8 cellular contexts compared by ENCODE assay signal in the genomic region with DNA sequence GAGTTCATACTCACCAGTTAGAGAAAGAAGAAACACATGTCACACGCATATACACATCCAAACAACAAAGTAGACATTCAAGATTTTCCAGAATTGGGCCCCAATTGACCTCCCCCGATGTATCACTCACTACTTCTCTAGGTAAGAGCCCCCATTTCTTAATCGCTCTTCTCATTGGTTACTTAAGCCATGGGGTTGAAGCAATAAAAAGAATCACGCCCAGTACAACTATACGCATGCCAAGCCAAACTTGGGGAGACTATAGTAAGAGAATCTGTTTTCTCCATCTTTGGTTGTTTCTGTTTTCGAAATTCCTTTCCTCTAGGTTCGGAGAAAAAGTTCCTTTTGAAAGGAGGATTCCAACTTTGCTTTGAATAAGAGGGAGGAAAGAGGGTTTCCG. TPM values are rescaled to one million over a fixed set of nuclear protein-coding genes. Genes with fewer than 3 reads are reported as not detected.
A peak's percentile ranks its signal among the peaks of the same experiment; 100 is the strongest.
DNase-seq lines count a peak whose midpoint lies in the region; ATAC-seq and TF ChIP-seq lines count a peak whose summit lies in the region.

No MANE protein-coding gene starts in this region.

- H3K36me3 ChIP-seq in H7 (replicated peaks; ENCODE audit: control insufficient read depth, insufficient read depth, low read length) (peaks cover 7% of the 10 kb centered on the region; the same call in 1 of the 2 replicates), ovary (no peaks in the 10 kb centered on the region)

- no peak for TF ChIP-seq POLR2A in ovary (IDR thresholded peaks at IDR 0.05)

- CTCF ChIA-PET in AG04450 (lab: Charles Lee), result interaction anchor here (0.7 to 1.7 kb wide), 3 partner anchors 127 to 174 kb away, joined by 3 to 14 read pairs (median 3); no protein-coding TSS in a partner anchor

- H3K4me3 ChIP-seq in AG04450 (ENCODE audit: low read depth, low read length), result peak overlapping the region; percentile 94
- H3K4me3 ChIP-seq in H7 (ENCODE audit: insufficient read depth, low read depth, low read length), result peak overlapping the region; percentile 96
- peak overlapping the region; percentile 87 to 96 for H3K4me3 ChIP-seq in foreskin fibroblast (ENCODE audit: low read depth in 1 of 2, low read length in 2 of 2)
- H3K4me3 ChIP-seq in ovary, result peak overlapping the region; percentile 81

- H3K27me3 ChIP-seq in AG04450 (ENCODE audit: control insufficient read depth, insufficient read depth, low read length) (no peaks in the 10 kb centered on the region), H7 (ENCODE audit: control insufficient read depth, insufficient read depth, low read length) (peaks cover 1% of the 10 kb centered on the region; the same call in 1 of the 2 replicates), ovary (no peaks in the 10 kb centered on the region)

- peak overlapping the region; percentile 58 for H3K27ac ChIP-seq in AG04450 (ENCODE audit: low read depth, low read length)
- H3K27ac ChIP-seq in VCaP, result peak overlapping the region; percentile 91
- H3K27ac ChIP-seq in ovary, result peak overlapping the region; percentile 47 to 82

- TF ChIP-seq CTCF in AG04450 (IDR thresholded peaks at IDR 0.05; ENCODE audit: low read depth, low read length), result no peak
- no peak for TF ChIP-seq CTCF in VCaP (conservative IDR thresholded peaks at IDR 0.05)
- no peak for TF ChIP-seq CTCF in foreskin fibroblast (IDR thresholded peaks at IDR 0.05; ENCODE audit: low read depth, low read length)
- TF ChIP-seq CTCF in ovary (IDR thresholded peaks at IDR 0.05), result no peak

- H3K4me1 ChIP-seq in ovary (ENCODE audit: insufficient read depth), result no peaks in the 10 kb centered on the region

- DNase-seq in AG04450 (ENCODE audit: low read depth, low spot score) (no peak), H7 (peak; percentile 23), foreskin fibroblast (peak; percentile 10 to 36), ovary (no peak), DMS114 treated with DMSO at 0.1 percent for 48 hours (lab: John Stamatoyannopoulos, UW; ENCODE audit: unreplicated experiment) (no peak)
- no peak for DNase-seq in stimulated activated naive CD4-positive, alpha-beta T cell treated with Interleukin-2 at 50 U/mL for 16 hours (lab: John Stamatoyannopoulos, UW)

- TF ChIP-seq EP300 in ovary (IDR thresholded peaks at IDR 0.05), result no peak

- POLR2A ChIA-PET in AG04450 (lab: Yijun Ruan, JAX), result no interaction called here

- intact Hi-C loops in ovary (cut with DNase I), result no loop called here

- 0 to 1% (median 1%) methylated on average over 8 of the region's 8 CpGs for WGBS in ovary, 3 donors

- H3K9me3 ChIP-seq in AG04450 (ENCODE audit: control insufficient read depth, insufficient read depth, low read length) (no peaks in the 10 kb centered on the region), ovary (no peaks in the 10 kb centered on the region)

- no peak for ATAC-seq in GM18907 (IDR thresholded peaks at IDR 0.05; ENCODE audit: unreplicated experiment)

RNA-seq across cellular contexts. Expression of a gene that starts 0.5 kb away (rescaled TPM):
- polyA plus RNA-seq in AG04450 (2011; rRNA removed) (24.2 and 31.8 TPM in 2 replicates), ovary (10 to 100 TPM in 1 of 2 donors, 1 to 10 TPM in 1; 8.8 to 14.9 TPM)
- 16.0 and 27.8 TPM in 2 replicates for polyA minus RNA-seq in AG04450 (2011; rRNA and poly(A)+ RNA removed)
- 23.6 and 30.8 TPM in 2 replicates for total RNA-seq in H7 (2014; rRNA removed; shearing (Covaris generic))
- 10 to 100 TPM; 11.3 to 20.3 (median 19.6) TPM for total RNA-seq in ovary

RNA-seq across cellular contexts. Expression of a gene that starts 33.5 kb away (rescaled TPM):
- 24.9 and 26.2 TPM in 2 replicates for polyA plus RNA-seq in AG04450 (2011; rRNA removed)
- polyA minus RNA-seq in AG04450 (2011; rRNA and poly(A)+ RNA removed), result 47.5 and 52.4 TPM in 2 replicates
- 7.7 and 8.2 TPM in 2 replicates for total RNA-seq in H7 (2014; rRNA removed; shearing (Covaris generic))
- total RNA-seq in ovary, result 10 to 100 TPM; 16.8 to 40.0 (median 31.1) TPM
- 10 to 100 TPM; 10.9 to 37.1 TPM for polyA plus RNA-seq in ovary

Comparison
In these comparisons a context has a peak if more than half of its experiments do, and no peak if none do; other contexts are left out.
1. DNase-seq: peak in H7 (single experiment) and foreskin fibroblast (2 of 2); none in AG04450 (single experiment), ovary (0 of 5), DMS114 treated with DMSO at 0.1 percent for 48 hours (single experiment) and stimulated activated naive CD4-positive, alpha-beta T cell treated with Interleukin-2 at 50 U/mL for 16 hours (single experiment).
2. Peak in every context shown above with its lines, with median percentiles within 50 percentile points of each other: H3K27ac ChIP-seq and H3K4me3 ChIP-seq.